17 cellular contexts compared by ENCODE assay signal in the genomic region with DNA sequence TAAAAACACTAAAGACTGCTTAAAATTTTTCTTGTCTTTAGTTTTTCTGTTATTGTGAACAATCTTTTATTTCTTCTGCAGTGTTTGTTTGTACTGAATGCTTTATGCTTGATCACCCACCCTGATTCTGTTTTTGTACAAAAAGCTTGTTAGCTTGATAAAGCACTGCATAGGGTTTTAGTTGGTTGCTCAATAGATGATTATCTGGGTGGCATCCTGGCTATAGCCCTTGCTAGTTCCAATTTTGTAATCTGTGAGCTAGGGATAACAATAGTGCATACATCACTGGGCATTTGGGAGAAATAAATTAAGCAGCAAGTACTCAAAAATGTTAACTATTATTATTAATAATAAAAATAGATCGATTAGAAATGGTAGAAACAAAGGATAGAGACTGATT.
"Had no signal": no experiment of that assay in that cellular context is flagged by ENCODE, and none has a peak within 500 bp of the region (broad histone marks: within the 10 kb centered on the region; RNA-seq: fewer than 3 reads in every experiment).

No MANE protein-coding gene starts in this region.

- H3K4me1 ChIP-seq: foreskin keratinocyte, left ventricle myocardium inferior, lower lobe of right lung, parathyroid adenoma, prostate gland, tibial artery, upper lobe of left lung, uterus had no signal

- H3K27ac ChIP-seq: foreskin keratinocyte, left ventricle myocardium inferior, lower lobe of right lung, parathyroid adenoma, prostate gland, tibial artery, upper lobe of left lung, uterus had no signal

- H3K9me3 ChIP-seq: left ventricle myocardium inferior, lower lobe of right lung, prostate gland, tibial artery, upper lobe of left lung, uterus had no signal

- H3K9ac ChIP-seq: parathyroid adenoma had no signal

- ATAC-seq: stimulated activated memory B cell treated with anti-CD40 and anti-IgM and Interleukin-4, amounts not matched to agents 10 μg/mL and 1 μg/mL and 100 μg/mL, for 72 hours had no signal

- H3K36me3 Mint-ChIP-seq: immature natural killer cell; memory B cell; mesothelial cell of epicardium; stimulated activated memory B cell treated with anti-CD40 and anti-IgM and Interleukin-4, amounts not matched to agents 10 μg/mL and 1 μg/mL and 100 μg/mL, for 72 hours had no signal

- H3K4me1 Mint-ChIP-seq: endodermal cell; nephron; stimulated activated memory B cell treated with anti-CD40 and anti-IgM and Interleukin-4, amounts not matched to agents 10 μg/mL and 1 μg/mL and 100 μg/mL, for 72 hours had no signal

- H2AFZ ChIP-seq: parathyroid adenoma had no signal

- H3K9me3 Mint-ChIP-seq: endodermal cell; immature natural killer cell; memory B cell; mesothelial cell of epicardium; nephron; stimulated activated memory B cell treated with anti-CD40 and anti-IgM and Interleukin-4, amounts not matched to agents 10 μg/mL and 1 μg/mL and 100 μg/mL, for 72 hours; stimulated activated naive CD8-positive, alpha-beta T cell treated with anti-CD3 and anti-CD28 coated beads, Interleukin-15, Interleukin-2, amounts not matched to agents 100 ng/mL and 50 ng/mL, for 24 hours had no signal

- H3K4me3 ChIP-seq: left ventricle myocardium inferior, lower lobe of right lung, prostate gland, tibial artery, upper lobe of left lung, uterus had no signal

- H3K27ac Mint-ChIP-seq: endodermal cell; memory B cell; mesothelial cell of epicardium; nephron; stimulated activated memory B cell treated with anti-CD40 and anti-IgM and Interleukin-4, amounts not matched to agents 10 μg/mL and 1 μg/mL and 100 μg/mL, for 72 hours; stimulated activated naive CD8-positive, alpha-beta T cell treated with anti-CD3 and anti-CD28 coated beads, Interleukin-15, Interleukin-2, amounts not matched to agents 100 ng/mL and 50 ng/mL, for 24 hours had no signal

- H3K79me2 ChIP-seq: parathyroid adenoma had no signal

- DNase-seq: endodermal cell; left ventricle myocardium inferior; lower lobe of right lung; stimulated activated CD4-positive, alpha-beta T cell treated with anti-CD3 and anti-CD28 coated beads, Interleukin-4, amount 100 ng/mL, for 1 hour; stimulated activated CD8-positive, alpha-beta memory T cell treated with anti-CD3 and anti-CD28 coated beads, Interleukin-4, amount 100 ng/mL, for 48 hours; tibial artery; upper lobe of left lung; uterus had no signal

- H3K4me3 Mint-ChIP-seq: endodermal cell; immature natural killer cell; memory B cell; mesothelial cell of epicardium; nephron; stimulated activated memory B cell treated with anti-CD40 and anti-IgM and Interleukin-4, amounts not matched to agents 10 μg/mL and 1 μg/mL and 100 μg/mL, for 72 hours; stimulated activated naive CD8-positive, alpha-beta T cell treated with anti-CD3 and anti-CD28 coated beads, Interleukin-15, Interleukin-2, amounts not matched to agents 100 ng/mL and 50 ng/mL, for 24 hours had no signal

- H3K27me3 ChIP-seq: foreskin keratinocyte, tibial artery, upper lobe of left lung, uterus had no signal

- H3K36me3 ChIP-seq: left ventricle myocardium inferior, lower lobe of right lung, prostate gland, tibial artery, upper lobe of left lung, uterus had no signal
